In genomic region chr7:30752979-30753378, GRCh38 we compare ENCODE assay signal across 13 cellular contexts. TPM values are rescaled to one million over a fixed set of nuclear protein-coding genes. Genes with fewer than 3 reads are reported as not detected.
DNase-seq lines count a peak whose midpoint lies in the region; ATAC-seq and TF ChIP-seq lines count a peak whose summit lies in the region.
"Had no signal": no experiment of that assay in that cellular context is flagged by ENCODE, and none has a peak within 500 bp of the region (broad histone marks: within the 10 kb centered on the region; RNA-seq: fewer than 3 reads in every experiment).

No MANE protein-coding gene starts in this region.

- H3K27me3 Mint-ChIP-seq in activated CD4-positive, alpha-beta T cell treated with anti-CD3 and anti-CD28 coated beads, Interleukin-2, amount 10 ng/mL, durations not matched to agents 7 days and 5 days, result peaks cover 3% of the 10 kb centered on the region
- H3K27me3 Mint-ChIP-seq: activated CD4-positive, alpha-beta T cell treated with anti-CD3 and anti-CD28 coated beads for 36 hours had no signal

- H3K36me3 Mint-ChIP-seq in activated CD4-positive, alpha-beta T cell treated with anti-CD3 and anti-CD28 coated beads, Interleukin-2, amount 10 ng/mL, durations not matched to agents 7 days and 5 days (ENCODE audit: low read depth), result no peaks in the 10 kb centered on the region

- intact Hi-C loops in colonic mucosa (cut with DNase I), result no loop called here
- intact Hi-C loops in left lung (cut with DNase I), result no loop called here

- H3K4me1 ChIP-seq in colonic mucosa (no peaks in the 10 kb centered on the region), left lung (peaks cover 8 to 35% of the 10 kb centered on the region in 2 donors), skeletal muscle tissue (ENCODE audit: control insufficient read depth in 3 of 3, insufficient read depth in 3 of 3, low read length in 3 of 3) (peaks cover 55 to 66% (median 63%) of the 10 kb centered on the region in 3 donors)

- POLR2A ChIA-PET in activated CD4-positive, alpha-beta T cell treated with anti-CD3 and anti-CD28 coated beads, Interleukin-2, amount 10 ng/mL, durations not matched to agents 7 days and 5 days (lab: Charles Lee), result no interaction called here

- no peak overlapping the region for H3K4me3 Mint-ChIP-seq in activated CD4-positive, alpha-beta T cell treated with anti-CD3 and anti-CD28 coated beads, Interleukin-2, amount 10 ng/mL, durations not matched to agents 7 days and 5 days
- H3K4me3 Mint-ChIP-seq: activated CD4-positive, alpha-beta T cell treated with anti-CD3 and anti-CD28 coated beads for 36 hours; endodermal cell; HFFc6 had no signal

- H3K9me3 Mint-ChIP-seq in activated CD4-positive, alpha-beta T cell treated with anti-CD3 and anti-CD28 coated beads, Interleukin-2, amount 10 ng/mL, durations not matched to agents 7 days and 5 days, result no peaks in the 10 kb centered on the region
- H3K9me3 Mint-ChIP-seq: HFFc6 had no signal

- H3K9ac ChIP-seq in colonic mucosa (ENCODE audit: low read depth in 2 of 2, low read length in 2 of 2) (peak overlapping the region in 1 of 2 donors; percentile 5), skeletal muscle tissue (ENCODE audit: low read depth in 1 of 3, low read length in 3 of 3) (peak overlapping the region; percentile 48 to 72 (median 62))

- no peak overlapping the region for H3K27ac ChIP-seq in colonic mucosa
- H3K27ac ChIP-seq in left lung, result peak overlapping the region; percentile 75 to 79
- peak overlapping the region; percentile 78 for H3K27ac ChIP-seq in skeletal muscle tissue (ENCODE audit: low read depth, low read length)
- no peak overlapping the region for H3K27ac ChIP-seq in brain microvascular endothelial cell

- H3K9me3 ChIP-seq in colonic mucosa (no peaks in the 10 kb centered on the region), left lung (no peaks in the 10 kb centered on the region), skeletal muscle tissue (ENCODE audit: control insufficient read depth in 3 of 3, low read length in 3 of 3) (no peaks in the 10 kb centered on the region)

- in situ Hi-C loops in G401 (cut with HindIII; ENCODE audit: low sequenced_read_pairs) (no loop called here), brain microvascular endothelial cell (cut with HindIII; ENCODE audit: low pct_ligation_motif_present, low sequenced_read_pairs) (no loop called here), GM13977 (cut with MboI; ENCODE audit: low pct_unique_long_range_greater_than_20kb, low sequenced_read_pairs, unreplicated experiment) (no loop called here)

- DNase-seq in G401 (ENCODE audit: low spot score), result peak; percentile 78
- DNase-seq in colonic mucosa, result peak; percentile 53
- no peak for DNase-seq in left lung
- DNase-seq in brain microvascular endothelial cell, result no peak
- no peak for DNase-seq in activated CD4-positive, alpha-beta T cell treated with anti-CD3 and anti-CD28 coated beads, Interleukin-2, amount 10 ng/mL, durations not matched to agents 7 days and 5 days
- DNase-seq in GM13977 (ENCODE audit: low spot score), result no peak
- no peak for DNase-seq in SIG-M5 (lab: John Stamatoyannopoulos, UW)
- DNase-seq: activated CD4-positive, alpha-beta T cell treated with anti-CD3 and anti-CD28 coated beads for 36 hours; activated gamma-delta T cell treated with Interleukin-2 at 50 U/mL for 16 hours; endodermal cell; HFFc6; NCI-H510A treated with DMSO at 0.1 percent for 48 hours had no signal

- H3K27me3 ChIP-seq in colonic mucosa (no peaks in the 10 kb centered on the region), left lung (no peaks in the 10 kb centered on the region), skeletal muscle tissue (ENCODE audit: control insufficient read depth in 3 of 3, insufficient read depth in 3 of 3, low read length in 3 of 3) (no peaks in the 10 kb centered on the region), brain microvascular endothelial cell (replicated peaks) (no peaks in the 10 kb centered on the region)

- H3K36me3 ChIP-seq in colonic mucosa (no peaks in the 10 kb centered on the region), left lung (no peaks in the 10 kb centered on the region), skeletal muscle tissue (ENCODE audit: control insufficient read depth in 3 of 3, insufficient read depth in 3 of 3, low read length in 3 of 3) (peaks cover 0 to 5% (median 3%) of the 10 kb centered on the region in 3 donors), brain microvascular endothelial cell (replicated peaks) (no peaks in the 10 kb centered on the region)

- H3K4me1 Mint-ChIP-seq in activated CD4-positive, alpha-beta T cell treated with anti-CD3 and anti-CD28 coated beads, Interleukin-2, amount 10 ng/mL, durations not matched to agents 7 days and 5 days, result no peaks in the 10 kb centered on the region
- H3K4me1 Mint-ChIP-seq: activated CD4-positive, alpha-beta T cell treated with anti-CD3 and anti-CD28 coated beads for 36 hours had no signal

- H3K4me3 ChIP-seq in colonic mucosa (no peak overlapping the region), left lung (peak overlapping the region; percentile 29 to 43), skeletal muscle tissue (ENCODE audit: low read length in 3 of 3) (peak overlapping the region; percentile 51 to 78 (median 68)), brain microvascular endothelial cell (ENCODE audit: low read depth, low read length) (no peak overlapping the region)

- no peak overlapping the region for H3K27ac Mint-ChIP-seq in activated CD4-positive, alpha-beta T cell treated with anti-CD3 and anti-CD28 coated beads, Interleukin-2, amount 10 ng/mL, durations not matched to agents 7 days and 5 days
- H3K27ac Mint-ChIP-seq: activated CD4-positive, alpha-beta T cell treated with anti-CD3 and anti-CD28 coated beads for 36 hours; endodermal cell; HFFc6 had no signal

- CTCF ChIA-PET in activated CD4-positive, alpha-beta T cell treated with anti-CD3 and anti-CD28 coated beads, Interleukin-2, amount 10 ng/mL, durations not matched to agents 7 days and 5 days (lab: Charles Lee), result no interaction called here

- TF ChIP-seq CTCF in colonic mucosa (IDR thresholded peaks at IDR 0.05), result no peak
- no peak for TF ChIP-seq CTCF in left lung (IDR thresholded peaks at IDR 0.05)
- TF ChIP-seq CTCF in brain microvascular endothelial cell (IDR thresholded peaks at IDR 0.05; ENCODE audit: low read depth, low read length, missing control alignments), result no peak
- TF ChIP-seq CTCF in GM13977 (IDR thresholded peaks at IDR 0.05; ENCODE audit: extremely low read depth, insufficient read depth, missing control alignments), result no peak

- ATAC-seq in left lung, result peak; percentile 35
- ATAC-seq: activated CD4-positive, alpha-beta T cell treated with anti-CD3 and anti-CD28 coated beads for 36 hours had no signal

RNA-seq across cellular contexts. Expression of gene INMT, which starts 1.0 kb away (rescaled TPM):
- 0.17 TPM in 1 of 2 replicates, not detected in the other for total RNA-seq in G401 (2014; rRNA removed; shearing (Covaris generic))
- total RNA-seq in colonic mucosa, result 1 to 10 TPM; 2.3 to 6.0 TPM
- total RNA-seq in left lung, result 100 to 1,000 TPM; 123 to 164 TPM
- 35.5 TPM for total RNA-seq in skeletal muscle tissue
- total RNA-seq in activated CD4-positive, alpha-beta T cell treated with anti-CD3 and anti-CD28 coated beads, Interleukin-2, amount 10 ng/mL, durations not matched to agents 7 days and 5 days, result 1 to 10 TPM; 1.3 to 2.5 TPM
- total RNA-seq: HFFc6 had no signal

RNA-seq across cellular contexts. Expression of gene MINDY4, which starts 18.2 kb away (rescaled TPM):
- total RNA-seq in G401 (2014; rRNA removed; shearing (Covaris generic)), result 6.8 and 7.5 TPM in 2 replicates
- 1 to 10 TPM; 2.2 to 4.2 TPM for total RNA-seq in colonic mucosa
- 1 to 10 TPM; 8.0 to 9.4 TPM for total RNA-seq in left lung
- 7.8 TPM for total RNA-seq in skeletal muscle tissue
- total RNA-seq in activated CD4-positive, alpha-beta T cell treated with anti-CD3 and anti-CD28 coated beads, Interleukin-2, amount 10 ng/mL, durations not matched to agents 7 days and 5 days, result 1 to 10 TPM; 1.3 to 1.8 TPM

Comparison
In these comparisons a context has a peak if more than half of its experiments do, and no peak if none do; other contexts are left out.
1. DNase-seq: peak in G401 (single experiment) and colonic mucosa (single experiment); none in left lung (0 of 2), brain microvascular endothelial cell (single experiment), activated CD4-positive, alpha-beta T cell treated with anti-CD3 and anti-CD28 coated beads, Interleukin-2, amount 10 ng/mL, durations not matched to agents 7 days and 5 days (single experiment), GM13977 (single experiment) and SIG-M5 (single experiment).
2. H3K27ac ChIP-seq: peak in left lung (2 of 2) and skeletal muscle tissue (single experiment); none in colonic mucosa (single experiment) and brain microvascular endothelial cell (single experiment).
3. H3K4me3 ChIP-seq: peak in left lung (2 of 2) and skeletal muscle tissue (3 of 3); none in colonic mucosa (single experiment) and brain microvascular endothelial cell (single experiment).